In the genomic region with DNA sequence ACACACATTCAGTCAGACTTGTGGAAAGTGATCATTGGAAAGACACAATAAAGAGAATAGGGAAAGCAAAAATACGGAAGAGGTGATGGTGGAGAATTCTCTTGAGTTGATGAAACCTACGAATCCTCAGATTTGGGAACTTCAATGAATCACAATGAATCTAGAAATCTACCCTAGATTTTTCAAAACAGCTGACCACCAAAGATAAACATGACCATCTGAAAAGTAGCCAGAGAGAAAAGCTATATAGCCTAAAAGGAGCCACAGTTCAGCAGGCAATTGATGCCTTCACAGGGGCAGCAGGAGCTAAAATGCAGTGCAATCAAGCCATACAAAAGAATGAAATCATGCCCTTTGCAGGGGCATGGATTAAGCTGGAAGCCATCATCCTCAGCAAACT, we compare ENCODE assay signal across 18 cellular contexts.
DNase-seq lines count a peak whose midpoint lies in the region; ATAC-seq and TF ChIP-seq lines count a peak whose summit lies in the region.
"Had no signal": no experiment of that assay in that cellular context is flagged by ENCODE, and none has a peak within 500 bp of the region (broad histone marks: within the 10 kb centered on the region; RNA-seq: fewer than 3 reads in every experiment).

No MANE protein-coding gene starts in this region.

- H3K36me3 ChIP-seq in PC-9 (ENCODE audit: low read depth), result no peaks in the 10 kb centered on the region

- H3K27ac Mint-ChIP-seq in stimulated activated naive CD8-positive, alpha-beta T cell treated with anti-CD3 and anti-CD28 coated beads, Interleukin-15, Interleukin-2, amounts not matched to agents 100 ng/mL and 50 ng/mL, for 24 hours, result peak overlapping the region; percentile 23

- H3F3A ChIP-seq in PC-9 (ENCODE audit: insufficient read depth, low read depth), result peaks cover 38% of the 10 kb centered on the region

- H3K36me3 Mint-ChIP-seq in stimulated activated naive CD8-positive, alpha-beta T cell treated with anti-CD3 and anti-CD28 coated beads, Interleukin-15, Interleukin-2, amounts not matched to agents 100 ng/mL and 50 ng/mL, for 24 hours (ENCODE audit: low read depth), result no peaks in the 10 kb centered on the region

- H3K27ac ChIP-seq in PC-9 (peak overlapping the region; percentile 100), foreskin keratinocyte (peak overlapping the region; percentile 86)
- H3K27ac ChIP-seq: C4-2B had no signal

- POLR2A ChIA-PET in PC-9 (lab: Charles Lee; ENCODE audit: unreplicated experiment), result no interaction called here

- H3K9me3 Mint-ChIP-seq in stimulated activated naive CD8-positive, alpha-beta T cell treated with anti-CD3 and anti-CD28 coated beads, Interleukin-15, Interleukin-2, amounts not matched to agents 100 ng/mL and 50 ng/mL, for 24 hours, result no peaks in the 10 kb centered on the region

- ATAC-seq in stimulated activated naive CD8-positive, alpha-beta T cell treated with anti-CD3 and anti-CD28 coated beads, Interleukin-15, Interleukin-2, amounts not matched to agents 100 U/mL and 50 U/mL, for 24 hours, result no peak
- ATAC-seq in foreskin keratinocyte, result no peak
- no peak for ATAC-seq in left lobe of liver
- ATAC-seq: Panc1 had no signal

- CTCF ChIA-PET in PC-9 (lab: Charles Lee), result interaction anchor here (0.5 kb wide), 1 partner anchor 217 kb away, joined by 3 read pairs; no protein-coding TSS in a partner anchor

- H3K4me1 ChIP-seq in PC-9 (replicated peaks; ENCODE audit: insufficient read depth) (peaks cover 73% of the 10 kb centered on the region), foreskin keratinocyte (peaks cover 30% of the 10 kb centered on the region)

- DNase-seq in stimulated activated naive CD8-positive, alpha-beta T cell treated with anti-CD3 and anti-CD28 coated beads, Interleukin-15, Interleukin-2, amounts not matched to agents 100 U/mL and 50 U/mL, for 24 hours, result no peak
- DNase-seq in PC-9 (no peak), foreskin keratinocyte (no peak), left lobe of liver (ENCODE audit: low spot score) (no peak), HuH-7.5 (ENCODE audit: low spot score) (no peak)
- DNase-seq in activated CD4-positive, alpha-beta T cell treated with anti-CD3 and anti-CD28 coated beads, Interleukin-2, amount 50 U/mL, for 1 hour, result no peak
- DNase-seq: MV-4-11; NCI-H1105 treated with DMSO at 0.1 percent for 48 hours; NCI-H187; NCI-H2107; NCI-H510A; NCI-H748 treated with DMSO at 0.1 percent for 48 hours; NK-92 treated with Interleukin-12 subunit alpha and Interleukin-12 subunit beta, amount 100 ng/mL, for 24 hours; SIG-M5; SK-N-SH had no signal

- no peaks in the 10 kb centered on the region for H3K79me2 ChIP-seq in PC-9 (ENCODE audit: low read depth)

- intact Hi-C loops in PC-9 (cut with micrococcal nuclease; ENCODE audit: unreplicated experiment), result loop anchor here (10.0 kb wide), 1 partner anchor 265 kb away; no protein-coding TSS in a partner anchor

- no peaks in the 10 kb centered on the region for H3K9me3 ChIP-seq in PC-9 (ENCODE audit: insufficient read depth, low read depth)
- H3K9me3 ChIP-seq: SK-N-SH had no signal

- no peaks in the 10 kb centered on the region for H4K20me1 ChIP-seq in PC-9 (ENCODE audit: insufficient read depth)

- H3K27me3 ChIP-seq in PC-9 (ENCODE audit: insufficient read depth, low read depth) (no peaks in the 10 kb centered on the region), foreskin keratinocyte (no peaks in the 10 kb centered on the region)

- H2AFZ ChIP-seq in PC-9, result no peak overlapping the region

- no peak overlapping the region for H3K4me3 ChIP-seq in PC-9

- no TSS peak for BruUV-seq in PC-9 (replicated peaks; lab: Mats Ljungman, UMichigan)

- no peaks in the 10 kb centered on the region for H3K9me2 ChIP-seq in PC-9 (ENCODE audit: insufficient read depth)
- H3K9me2 ChIP-seq: SK-N-SH had no signal

- TF ChIP-seq CTCF in PC-9 (conservative IDR thresholded peaks at IDR 0.05) (no peak), foreskin keratinocyte (conservative IDR thresholded peaks at IDR 0.05) (no peak)

- H3K27me3 Mint-ChIP-seq in stimulated activated naive CD8-positive, alpha-beta T cell treated with anti-CD3 and anti-CD28 coated beads, Interleukin-15, Interleukin-2, amounts not matched to agents 100 ng/mL and 50 ng/mL, for 24 hours, result no peaks in the 10 kb centered on the region

- H3K4me1 Mint-ChIP-seq in stimulated activated naive CD8-positive, alpha-beta T cell treated with anti-CD3 and anti-CD28 coated beads, Interleukin-15, Interleukin-2, amounts not matched to agents 100 ng/mL and 50 ng/mL, for 24 hours (ENCODE audit: low read depth), result peaks cover 51% of the 10 kb centered on the region

- no peak overlapping the region for H3K4me2 ChIP-seq in PC-9
- H3K4me2 ChIP-seq: SK-N-SH had no signal

- H3K4me3 Mint-ChIP-seq in stimulated activated naive CD8-positive, alpha-beta T cell treated with anti-CD3 and anti-CD28 coated beads, Interleukin-15, Interleukin-2, amounts not matched to agents 100 ng/mL and 50 ng/mL, for 24 hours, result no peak overlapping the region
